Comparison of ENCODE assay signal across 15 cellular contexts in the genomic region with DNA sequence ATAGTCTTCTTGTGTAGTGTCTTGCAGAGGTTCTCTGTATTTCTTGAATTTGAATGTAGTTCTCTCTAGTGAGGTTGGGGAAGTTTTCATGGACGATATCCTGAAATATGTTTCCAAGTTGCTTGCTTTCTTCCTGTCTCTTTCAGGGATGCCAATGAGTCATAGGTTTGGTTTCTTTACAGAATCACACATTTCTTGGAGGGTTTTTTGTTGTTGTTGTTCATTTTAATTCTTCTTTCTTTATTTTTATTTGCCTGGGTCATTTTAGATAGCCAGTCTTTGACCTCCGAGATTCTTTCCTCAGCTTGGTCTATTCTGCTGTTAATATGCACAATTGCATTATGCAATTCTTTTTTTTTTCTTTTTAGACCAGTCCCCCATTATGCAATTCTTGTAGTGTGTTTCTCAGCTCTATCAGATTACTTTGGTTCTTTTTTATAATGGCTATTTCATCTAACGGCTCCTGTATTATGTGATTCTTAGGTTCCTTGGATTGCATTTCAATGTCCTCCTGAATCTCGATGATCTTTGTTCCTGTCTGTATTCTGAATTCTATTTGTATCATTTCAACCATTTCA.
A peak's percentile ranks its signal among the peaks of the same experiment; 100 is the strongest.
DNase-seq lines count a peak whose midpoint lies in the region; ATAC-seq, FAIRE-seq and TF ChIP-seq lines count a peak whose summit lies in the region.
"Had no signal": no experiment of that assay in that cellular context is flagged by ENCODE, and none has a peak within 500 bp of the region (broad histone marks: within the 10 kb centered on the region; RNA-seq: fewer than 3 reads in every experiment).

No MANE protein-coding gene starts in this region.

- H3K36me3 ChIP-seq in endothelial cell of umbilical vein (ENCODE audit: control insufficient read depth in 2 of 2, extremely low read depth in 1 of 2, insufficient read depth in 2 of 2, low read length in 2 of 2) (no peaks in the 10 kb centered on the region), mucosa of descending colon (ENCODE audit: low read depth) (no peaks in the 10 kb centered on the region)
- H3K36me3 ChIP-seq: adrenal gland, lower lobe of right lung, suprapubic skin had no signal

- no peaks in the 10 kb centered on the region for H3K9me3 ChIP-seq in endothelial cell of umbilical vein (replicated peaks; ENCODE audit: control insufficient read depth, insufficient read depth, low read length)
- no peaks in the 10 kb centered on the region for H3K9me3 ChIP-seq in mucosa of descending colon
- H3K9me3 ChIP-seq: adrenal gland, lower lobe of right lung, suprapubic skin had no signal

- no peaks in the 10 kb centered on the region for H4K20me1 ChIP-seq in endothelial cell of umbilical vein (replicated peaks; ENCODE audit: control insufficient read depth, extremely low read depth, insufficient read depth, low read length)

- dilution Hi-C loops in endothelial cell of umbilical vein (cut with MboI; ENCODE audit: extremely low pct_ligation_motif_present, low sequenced_read_pairs): no loop called here

- H3K4me3 ChIP-seq in endothelial cell of umbilical vein (replicated peaks in 1 of 3; ENCODE audit: insufficient read depth in 1 of 3, low read depth in 1 of 3, low read length in 3 of 3) (no peak overlapping the region), mucosa of descending colon (no peak overlapping the region)
- H3K4me3 ChIP-seq: adrenal gland, lower lobe of right lung, suprapubic skin had no signal

- no peaks in the 10 kb centered on the region for H3K79me2 ChIP-seq in endothelial cell of umbilical vein (ENCODE audit: control insufficient read depth, insufficient read depth, low read length)

- no peaks in the 10 kb centered on the region for H3K9me1 ChIP-seq in endothelial cell of umbilical vein (replicated peaks; ENCODE audit: control insufficient read depth, extremely low read depth, insufficient read depth, low read length)

- H3K9ac ChIP-seq in endothelial cell of umbilical vein (replicated peaks; ENCODE audit: extremely low read depth, insufficient read depth, low read length): no peak overlapping the region
- H3K9ac ChIP-seq: KMS-11 had no signal

- CTCF ChIA-PET in endothelial cell of umbilical vein (lab: Charles Lee): interaction anchor here (0.7 to 2.3 kb wide), 4 partner anchors 9 to 771 kb away, joined by 3 to 13 read pairs (median 3); no protein-coding TSS in a partner anchor

- peak overlapping the region; percentile 62 for H2AFZ ChIP-seq in endothelial cell of umbilical vein (ENCODE audit: low read depth, low read length)

- DNase-seq in GM04503 (ENCODE audit: low read depth): peak; percentile 21
- DNase-seq in NCI-H226: peak; percentile 37
- DNase-seq in endothelial cell of umbilical vein (ENCODE audit: low read depth, low spot score): peak; percentile 75
- DNase-seq in myocyte (ENCODE audit: low read depth): peak; percentile 7
- no peak for DNase-seq in mucosa of descending colon
- DNase-seq in T1000 (lab: John Stamatoyannopoulos, UW): no peak
- DNase-seq in NCI-H510A (lab: John Stamatoyannopoulos, UW): no peak
- DNase-seq in stimulated activated naive CD4-positive, alpha-beta T cell (lab: John Stamatoyannopoulos, UW): no peak
- DNase-seq: activated CD4-positive, alpha-beta memory T cell treated with anti-CD3 and anti-CD28 coated beads, Interleukin-2, amount 10 ng/mL, durations not matched to agents 7 days and 5 days; adrenal gland; lower lobe of right lung had no signal

- intact Hi-C loops in endothelial cell of umbilical vein (cut with micrococcal nuclease) (no loop called here), mucosa of descending colon (cut with DNase I, micrococcal nuclease) (no loop called here)

- no peak for ATAC-seq in mucosa of descending colon
- ATAC-seq: foreskin keratinocyte had no signal

- no peak for TF ChIP-seq POLR2A in endothelial cell of umbilical vein (IDR thresholded peaks at IDR 0.05; ENCODE audit: low read depth, low read length)

- H3K27me3 ChIP-seq in endothelial cell of umbilical vein (ENCODE audit: control insufficient read depth in 2 of 2, insufficient read depth in 2 of 2, low read length in 2 of 2): no peaks in the 10 kb centered on the region
- H3K27me3 ChIP-seq: adrenal gland, foreskin keratinocyte, suprapubic skin had no signal

- BruUV-seq in endothelial cell of umbilical vein (replicated peaks; lab: Mats Ljungman, UMichigan): no TSS peak

- H3K27ac ChIP-seq in endothelial cell of umbilical vein (ENCODE audit: insufficient read depth, low read depth, low read length): peak overlapping the region; percentile 20
- H3K27ac ChIP-seq: adrenal gland, foreskin keratinocyte, KMS-11, lower lobe of right lung, suprapubic skin had no signal

- TF ChIP-seq CTCF in endothelial cell of umbilical vein (IDR thresholded peaks at IDR 0.05; ENCODE audit: extremely low read depth in 1 of 2, insufficient read depth in 1 of 2, low read depth in 1 of 2, low read length in 2 of 2) (no peak), mucosa of descending colon (IDR thresholded peaks at IDR 0.05) (no peak)

- FAIRE-seq in endothelial cell of umbilical vein (lab: Jason Lieb, UNC): peak; percentile 77
- FAIRE-seq: D721Med had no signal

- POLR2A ChIA-PET in endothelial cell of umbilical vein (lab: Charles Lee): interaction anchor here (0.6 kb wide), 1 partner anchor 590 kb away, joined by 5 read pairs; a partner anchor contains a TSS

- H3K4me1 ChIP-seq in endothelial cell of umbilical vein (ENCODE audit: control insufficient read depth, extremely low read depth, insufficient read depth, low read length): peaks cover 12% of the 10 kb centered on the region
- H3K4me1 ChIP-seq in mucosa of descending colon (ENCODE audit: low read depth): no peaks in the 10 kb centered on the region
- H3K4me1 ChIP-seq: adrenal gland, foreskin keratinocyte, lower lobe of right lung, suprapubic skin had no signal

- H3K4me2 ChIP-seq in endothelial cell of umbilical vein (ENCODE audit: insufficient read depth, low read length): no peak overlapping the region
- H3K4me2 ChIP-seq: KMS-11 had no signal

TF ChIP-seq in endothelial cell of umbilical vein, 7 proteins besides CTCF, POLR2A, EP300 and RAD21:
- TF ChIP-seq POLR2AphosphoS5 (IDR thresholded peaks at IDR 0.05; ENCODE audit: insufficient read depth, low read depth, low read length) (no peak), JUN (IDR thresholded peaks at IDR 0.05; ENCODE audit: borderline replicate concordance, insufficient read depth, insufficient read length, low read depth) (peak; percentile 49), FOS (IDR thresholded peaks at IDR 0.05; ENCODE audit: borderline replicate concordance, insufficient read depth, low read length) (peak; percentile 71)

Comparison
In these comparisons a context has a peak if more than half of its experiments do, and no peak if none do; other contexts are left out.
1. DNase-seq: peak in GM04503 (single experiment), NCI-H226 (single experiment), endothelial cell of umbilical vein (single experiment) and myocyte (single experiment); none in mucosa of descending colon (0 of 3), T1000 (single experiment), NCI-H510A (single experiment) and stimulated activated naive CD4-positive, alpha-beta T cell (0 of 6).